Comparison of ENCODE assay signal across 23 cellular contexts in the genomic region with DNA sequence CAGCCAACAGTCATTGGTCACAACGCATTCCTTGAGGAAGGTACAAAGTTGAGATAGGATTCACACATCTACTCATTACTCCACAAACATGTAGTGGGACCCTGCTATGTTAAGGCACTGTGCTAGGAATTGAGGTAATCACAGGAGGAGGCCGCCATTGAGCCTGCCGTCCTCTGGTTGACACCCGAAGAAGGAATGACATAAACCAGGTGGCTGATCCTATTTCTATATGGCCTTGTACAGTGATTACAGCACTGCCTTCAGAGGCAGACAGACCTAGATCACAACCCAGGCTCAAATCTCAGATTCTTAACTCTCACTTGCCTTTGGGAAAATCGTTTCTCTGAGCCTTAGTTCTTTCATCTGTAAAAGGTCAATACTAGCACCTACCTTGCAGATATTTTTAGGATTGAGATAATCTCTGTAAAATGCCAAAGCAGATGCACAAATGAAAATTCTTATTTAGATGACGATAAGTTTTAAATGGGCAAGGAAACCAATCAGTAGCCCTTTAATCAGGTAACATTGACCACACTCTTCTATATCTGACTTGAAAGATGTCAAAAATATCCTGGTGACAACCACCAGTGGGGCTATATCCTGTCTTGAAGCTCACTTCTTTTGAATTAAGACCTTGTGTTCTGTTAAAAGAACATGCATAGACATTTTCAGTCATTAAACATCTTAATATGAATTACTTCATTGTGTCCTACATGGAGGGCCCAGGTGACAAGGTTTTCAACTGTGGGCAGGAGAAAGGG.
"Had no signal": no experiment of that assay in that cellular context is flagged by ENCODE, and none has a peak within 500 bp of the region (broad histone marks: within the 10 kb centered on the region; RNA-seq: fewer than 3 reads in every experiment).

No MANE protein-coding gene starts in this region.

- H3K4me3 ChIP-seq: coronary artery, gastroesophageal sphincter, mucosa of descending colon, right lobe of liver, testis, transverse colon had no signal

- H3K27ac ChIP-seq: brain microvascular endothelial cell, coronary artery, gastroesophageal sphincter, right lobe of liver, transverse colon, WERI-Rb-1 had no signal

- H3K36me3 ChIP-seq: brain microvascular endothelial cell, gastroesophageal sphincter, right lobe of liver, transverse colon, WERI-Rb-1 had no signal

- ATAC-seq: activated T-cell treated with anti-CD3 and anti-CD28 coated beads, Interleukin-2, amount 50 U/mL, for 4 hours; activated T-helper 17 cell treated with anti-CD3 and anti-CD28 coated beads, Interleukin-2, amount 50 U/mL, for 72 hours; gastroesophageal sphincter; left cardiac atrium; mucosa of descending colon; natural killer cell treated with Interleukin-12 subunit alpha and Interleukin-12 subunit beta and Interleukin-15 and Interleukin-18, amount 100 ng/mL, for 72 hours; right lobe of liver; stimulated activated naive CD8-positive, alpha-beta T cell treated with anti-CD3 and anti-CD28 coated beads, Interleukin-15, Interleukin-2, amounts not matched to agents 100 U/mL and 50 U/mL, for 24 hours had no signal

- H3K4me1 ChIP-seq: right lobe of liver had no signal

- H3K27me3 ChIP-seq: brain microvascular endothelial cell, gastroesophageal sphincter, right lobe of liver, testis, transverse colon had no signal

- H3K9me3 ChIP-seq: gastroesophageal sphincter, mucosa of descending colon, right lobe of liver, testis, transverse colon had no signal

- DNase-seq: activated CD4-positive, alpha-beta memory T cell treated with anti-CD3 and anti-CD28 coated beads, Interleukin-2, amount 10 ng/mL, durations not matched to agents 7 days and 5 days; activated CD4-positive, alpha-beta T cell treated with anti-CD3 and anti-CD28 coated beads, Interleukin-2, amount 10 ng/mL, durations not matched to agents 7 days and 5 days; activated CD4-positive, CD25-positive, alpha-beta regulatory T cell treated with anti-CD3 and anti-CD28 coated beads, Interleukin-2, amount 50 U/mL, for 72 hours; activated gamma-delta T cell treated with Interleukin-2 at 50 U/mL for 16 hours; activated naive CD4-positive, alpha-beta T cell treated with anti-CD3 and anti-CD28 coated beads, Interleukin-2, amount 50 U/mL, for 16 hours; activated T-cell treated with anti-CD3 and anti-CD28 coated beads, Interleukin-2, amount 50 U/mL, for 4 hours; amniotic stem cell; brain microvascular endothelial cell; hippocampal formation; left cardiac atrium; left ventricle myocardium superior; mucosa of descending colon; right lobe of liver; stimulated activated CD4-positive, alpha-beta T cell treated with anti-CD3 and anti-CD28 coated beads, Interleukin-12 subunit alpha, Interleukin-12 subunit beta, amount 100 ng/mL, for 4 hours; stimulated activated CD4-positive, alpha-beta T cell treated with anti-CD3 and anti-CD28 coated beads, Interleukin-4, amount 100 ng/mL, for 1 hour; stimulated activated naive CD8-positive, alpha-beta T cell treated with anti-CD3 and anti-CD28 coated beads, Interleukin-15, Interleukin-2, amounts not matched to agents 100 U/mL and 50 U/mL, for 24 hours; testis; transverse colon; WERI-Rb-1 had no signal
